ENCODE assay signal across 9 cellular contexts in genomic region chr7:7996568-7996967, GRCh38. TPM values are rescaled to one million over a fixed set of nuclear protein-coding genes. Genes with fewer than 3 reads are reported as not detected.
DNase-seq lines count a peak whose midpoint lies in the region; ATAC-seq and TF ChIP-seq lines count a peak whose summit lies in the region.
"Had no signal": no experiment of that assay in that cellular context is flagged by ENCODE, and none has a peak within 500 bp of the region (broad histone marks: within the 10 kb centered on the region; RNA-seq: fewer than 3 reads in every experiment).

No MANE protein-coding gene starts in this region.

- TF ChIP-seq CTCF in mammary epithelial cell (conservative IDR thresholded peaks at IDR 0.05 in 1 of 2, IDR thresholded peaks at IDR 0.05 in 1 of 2; ENCODE audit: extremely low read depth in 1 of 2, insufficient read depth in 1 of 2, low read depth in 1 of 2, low read length in 2 of 2) (no peak), parathyroid adenoma (IDR thresholded peaks at IDR 0.05) (no peak), tibial artery (IDR thresholded peaks at IDR 0.05) (no peak)

- H3K27me3 ChIP-seq in mammary epithelial cell (ENCODE audit: insufficient read depth, low read length) (no peaks in the 10 kb centered on the region), parathyroid adenoma (ENCODE audit: control insufficient read depth, insufficient read depth, low read length) (no peaks in the 10 kb centered on the region), tibial artery (no peaks in the 10 kb centered on the region)

- in situ Hi-C loops in mammary epithelial cell (cut with MboI; ENCODE audit: low sequenced_read_pairs in 2 of 2) = no loop called here

- intact Hi-C loops in mammary epithelial cell (cut with micrococcal nuclease) = no loop called here
- intact Hi-C loops in tibial artery (cut with DNase I; ENCODE audit: low total_unique reads) = no loop called here

- dilution Hi-C loops in mammary epithelial cell (cut with HindIII; ENCODE audit: low sequenced_read_pairs) = no loop called here

- CTCF ChIA-PET in mammary epithelial cell (lab: Charles Lee; ENCODE audit: low non-redundant PET) = no interaction called here

- H3K27ac ChIP-seq in mammary epithelial cell (ENCODE audit: insufficient read depth, low read depth, low read length) (no peak overlapping the region), parathyroid adenoma (peak overlapping the region; percentile 82), tibial artery (no peak overlapping the region)

- no peak overlapping the region for H2AFZ ChIP-seq in mammary epithelial cell (ENCODE audit: low read depth, low read length)
- H2AFZ ChIP-seq in parathyroid adenoma = peak overlapping the region; percentile 4

- peaks cover 6% of the 10 kb centered on the region for H3K4me1 ChIP-seq in mammary epithelial cell (ENCODE audit: insufficient read depth, low read length)
- H3K4me1 ChIP-seq in parathyroid adenoma = peaks cover 8% of the 10 kb centered on the region
- H3K4me1 ChIP-seq in tibial artery = peaks cover 0 to 5% (median 1%) of the 10 kb centered on the region in 4 donors

- peaks cover 7% of the 10 kb centered on the region for H3K9me3 ChIP-seq in mammary epithelial cell (replicated peaks; ENCODE audit: insufficient read depth, low read length)
- H3K9me3 ChIP-seq in parathyroid adenoma (ENCODE audit: control insufficient read depth, low read length) = no peaks in the 10 kb centered on the region
- peaks cover 0 to 23% (median 13%) of the 10 kb centered on the region in 3 donors for H3K9me3 ChIP-seq in tibial artery

- BruUV-seq in mammary epithelial cell (replicated peaks; lab: Mats Ljungman, UMichigan) = no TSS peak

- H3K79me2 ChIP-seq in mammary epithelial cell (ENCODE audit: insufficient read depth, low read length) (peaks cover 16% of the 10 kb centered on the region), parathyroid adenoma (peaks cover 6% of the 10 kb centered on the region)

- peak; percentile 12 for DNase-seq in NCI-H2171 treated with DMSO at 0.1 percent for 48 hours (lab: John Stamatoyannopoulos, UW)
- DNase-seq in NCI-H2171 (lab: John Stamatoyannopoulos, UW) = no peak
- peak; percentile 80 for DNase-seq in mammary epithelial cell
- DNase-seq in tibial artery = no peak
- DNase-seq in SHP77 treated with DMSO at 0.1 percent for 48 hours (lab: John Stamatoyannopoulos, UW) = no peak
- DNase-seq: activated naive CD8-positive, alpha-beta T cell treated with anti-CD3 and anti-CD28 coated beads, Interleukin-2, amount 10 ng/mL, durations not matched to agents 7 days and 5 days had no signal

- H3K4me3 ChIP-seq in mammary epithelial cell (replicated peaks in 1 of 3; ENCODE audit: insufficient read depth in 1 of 3, low read depth in 2 of 3, low read length in 3 of 3) = no peak overlapping the region
- H3K4me3 ChIP-seq in parathyroid adenoma (ENCODE audit: low read depth, low read length) = peak overlapping the region; percentile 27
- no peak overlapping the region for H3K4me3 ChIP-seq in tibial artery

- no peaks in the 10 kb centered on the region for H4K20me1 ChIP-seq in mammary epithelial cell (ENCODE audit: insufficient read depth, low read length)

- ATAC-seq in HG03520 (IDR thresholded peaks at IDR 0.05; ENCODE audit: unreplicated experiment) (peak; percentile 55), GM18873 (IDR thresholded peaks at IDR 0.05; ENCODE audit: low FRiP score, unreplicated experiment) (no peak)

- peak overlapping the region; percentile 19 for H3K4me2 ChIP-seq in mammary epithelial cell (ENCODE audit: insufficient read depth, low read depth, low read length)
- H3K4me2 ChIP-seq in parathyroid adenoma (ENCODE audit: low read length) = peak overlapping the region; percentile 41

- H3K9ac ChIP-seq in mammary epithelial cell (ENCODE audit: insufficient read depth, low read length) = no peak overlapping the region
- H3K9ac ChIP-seq in parathyroid adenoma = no peak overlapping the region

- H3K36me3 ChIP-seq in mammary epithelial cell (ENCODE audit: insufficient read depth, low read length) (no peaks in the 10 kb centered on the region), parathyroid adenoma (ENCODE audit: control insufficient read depth, insufficient read depth, low read length) (peaks cover 3% of the 10 kb centered on the region), tibial artery (no peaks in the 10 kb centered on the region)

RNA-seq across cellular contexts. Expression of gene GLCCI1, which starts 28.0 kb away (rescaled TPM):
- 10 to 100 TPM in 1 of 2 donors, 1 to 10 TPM in 1; 7.0 to 14.6 TPM for total RNA-seq in mammary epithelial cell
- polyA plus RNA-seq in mammary epithelial cell = 6.4 TPM
- 56.6 TPM for polyA minus RNA-seq in mammary epithelial cell

Comparison
In these comparisons a context has a peak if more than half of its experiments do, and no peak if none do; other contexts are left out.
1. DNase-seq: peak in NCI-H2171 treated with DMSO at 0.1 percent for 48 hours (single experiment) and mammary epithelial cell (single experiment); none in NCI-H2171 (single experiment), tibial artery (0 of 2) and SHP77 treated with DMSO at 0.1 percent for 48 hours (single experiment).